25 cellular contexts compared by ENCODE assay signal in the genomic region with DNA sequence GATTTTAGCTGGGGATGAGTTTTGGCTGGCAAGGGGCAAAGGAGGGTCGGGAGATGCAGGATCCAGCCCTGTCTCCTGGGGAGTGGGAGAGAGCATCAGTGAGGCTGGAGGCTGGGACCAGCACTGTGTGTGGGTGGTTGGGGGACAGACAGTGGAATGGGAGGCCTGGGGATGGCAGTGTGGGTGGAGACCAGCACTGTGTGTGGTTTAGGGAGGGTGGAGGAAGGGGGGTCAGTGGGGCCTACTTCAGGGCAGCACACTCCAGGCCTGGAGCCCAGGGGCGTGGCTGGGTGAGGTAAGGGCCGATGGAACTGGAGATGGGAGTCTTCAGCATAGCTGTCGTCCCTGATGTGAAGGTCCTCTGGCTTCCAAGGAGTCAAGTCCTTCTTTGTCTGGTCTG. TPM values are rescaled to one million over a fixed set of nuclear protein-coding genes. Genes with fewer than 3 reads are reported as not detected.
DNase-seq lines count a peak whose midpoint lies in the region; ATAC-seq, FAIRE-seq and TF ChIP-seq lines count a peak whose summit lies in the region.
"Had no signal": no experiment of that assay in that cellular context is flagged by ENCODE, and none has a peak within 500 bp of the region (broad histone marks: within the 10 kb centered on the region; RNA-seq: fewer than 3 reads in every experiment).

No MANE protein-coding gene starts in this region.

- H4K91ac ChIP-seq in H1 (replicated peaks; ENCODE audit: insufficient read length, low read length) = no peak overlapping the region

- no peak for TF ChIP-seq POLR2A in H1 (IDR thresholded peaks at IDR 0.05; ENCODE audit: control extremely low read depth in 1 of 2, low read depth in 2 of 2, low read length in 2 of 2)

- ATAC-seq in Right ventricle myocardium superior (ENCODE audit: poor library complexity) (peak; percentile 49), left lung (peak; percentile 70), aorta (ENCODE audit: low FRiP score) (peak; percentile 28), HG03039 (IDR thresholded peaks at IDR 0.05; ENCODE audit: unreplicated experiment) (no peak)
- ATAC-seq: A549 had no signal

- peak; percentile 67 for DNase-seq in Right ventricle myocardium superior
- DNase-seq in cardiac septum (ENCODE audit: low spot score) = no peak
- DNase-seq in H1 (ENCODE audit: low read depth in 1 of 2, low spot score in 2 of 2) = no peak
- no peak for DNase-seq in left lung
- DNase-seq in aorta = peak in 1 of 2 donors; percentile 69
- DNase-seq in RKO (ENCODE audit: low spot score) = no peak
- DNase-seq in activated gamma-delta T cell treated with Interleukin-2 at 50 U/mL for 16 hours = no peak
- DNase-seq: activated B cell treated with CpG ODN at 0.5 μM for 24 hours; activated CD4-positive, alpha-beta memory T cell treated with anti-CD3 and anti-CD28 coated beads, Interleukin-2, amount 10 ng/mL, durations not matched to agents 7 days and 5 days; activated naive CD4-positive, alpha-beta T cell treated with anti-CD3 and anti-CD28 coated beads for 36 hours; activated T-cell treated with anti-CD3 and anti-CD28 coated beads for 4 hours; amygdala; Calu3; erythroblast; NCI-H1694; NCI-H2227 treated with DMSO at 0.1 percent for 48 hours; stimulated activated CD4-positive, alpha-beta T cell treated with anti-CD3 and anti-CD28 coated beads, Interleukin-12 subunit alpha, Interleukin-12 subunit beta, amount 100 ng/mL, for 4 hours had no signal

- H3K9ac ChIP-seq in H1 (replicated peaks in 1 of 4; ENCODE audit: extremely low read depth in 1 of 4, low read depth in 3 of 4, low read length in 3 of 4) = no peak overlapping the region
- H3K9ac ChIP-seq: BLaER1 had no signal

- no peak for TF ChIP-seq CTCF in H1 (IDR thresholded peaks at IDR 0.05; ENCODE audit: control extremely low read depth in 1 of 3, insufficient read depth in 1 of 3, low read depth in 1 of 3, low read length in 3 of 3)
- no peak for TF ChIP-seq CTCF in left lung (IDR thresholded peaks at IDR 0.05)

- H3K79me1 ChIP-seq in H1 (ENCODE audit: low read depth, low read length) = no peaks in the 10 kb centered on the region

- no peak overlapping the region for H3K4me3 ChIP-seq in H1 (ENCODE audit: extremely low read depth in 1 of 4, insufficient read depth in 2 of 4, low read depth in 3 of 4, low read length in 4 of 4)
- H3K4me3 ChIP-seq in left lung = no peak overlapping the region
- no peak overlapping the region for H3K4me3 ChIP-seq in aorta (ENCODE audit: low read length in 2 of 2)
- H3K4me3 ChIP-seq: A549, BLaER1, suprapubic skin had no signal

- H2BK5ac ChIP-seq in H1 (ENCODE audit: low read depth, low read length) = no peak overlapping the region

- no peak overlapping the region for H2AK5ac ChIP-seq in H1 (ENCODE audit: low read depth, low read length)

- no peak overlapping the region for H3K4me2 ChIP-seq in H1 (ENCODE audit: insufficient read depth in 1 of 2, low read depth in 2 of 2, low read length in 2 of 2)
- H3K4me2 ChIP-seq: A549, BLaER1 had no signal

- no peak overlapping the region for H3K56ac ChIP-seq in H1 (replicated peaks; ENCODE audit: insufficient read length, low read depth, low read length)

- CTCF ChIA-PET in H1 (lab: Charles Lee; ENCODE audit: partially characterized antibody) = interaction anchor here (0.6 to 47.4 kb wide), 5 partner anchors 8 to 180 kb away, joined by 3 to 1738 read pairs (median 3); a partner anchor contains a TSS

- no peak overlapping the region for H3K23ac ChIP-seq in H1 (ENCODE audit: insufficient read length)

- H2BK20ac ChIP-seq in H1 (ENCODE audit: low read length) = peak overlapping the region; percentile 86; the same call in 1 of the 2 replicates

- H3K79me2 ChIP-seq in H1 (ENCODE audit: control insufficient read depth in 1 of 2, insufficient read depth in 2 of 2, low read length in 2 of 2) = no peaks in the 10 kb centered on the region

- H4K8ac ChIP-seq in H1 (ENCODE audit: extremely low read depth, insufficient read depth, low read length) = no peak overlapping the region

- no peak overlapping the region for H2AFZ ChIP-seq in H1 (ENCODE audit: low read length)

- no peak overlapping the region for H3K27ac ChIP-seq in H1 (ENCODE audit: low read depth, low read length)
- H3K27ac ChIP-seq in left lung = no peak overlapping the region
- H3K27ac ChIP-seq in aorta (ENCODE audit: low read depth in 1 of 2, low read length in 2 of 2) = no peak overlapping the region
- H3K27ac ChIP-seq: A549, BLaER1, suprapubic skin had no signal

- FAIRE-seq in H1 (lab: Jason Lieb, UNC) = no peak
- FAIRE-seq: A549 had no signal

- H2BK15ac ChIP-seq in H1 (ENCODE audit: low read length) = 0 out of 2 replicates have a peak overlapping the region, but pooled peaks have one; percentile 72

- no peak overlapping the region for H2BK120ac ChIP-seq in H1 (replicated peaks; ENCODE audit: low read depth, low read length)

- H3K4me1 ChIP-seq in H1 (replicated peaks in 1 of 4; ENCODE audit: control insufficient read depth in 3 of 4, insufficient read depth in 4 of 4, low read length in 3 of 4) (peaks cover 0 to 15% (median 11%) of the 10 kb centered on the region in 4 experiments), left lung (no peaks in the 10 kb centered on the region), aorta (ENCODE audit: control insufficient read depth in 1 of 2, insufficient read depth in 2 of 2, low read length in 2 of 2) (no peaks in the 10 kb centered on the region)
- H3K4me1 ChIP-seq: A549, BLaER1, suprapubic skin had no signal

- no peak for TF ChIP-seq EP300 in H1 (IDR thresholded peaks at IDR 0.05; ENCODE audit: borderline replicate concordance in 1 of 2, low read depth in 2 of 2, low read length in 2 of 2)

- H3K14ac ChIP-seq in H1 (ENCODE audit: insufficient read length) = no peak overlapping the region

- no peaks in the 10 kb centered on the region for H3K36me3 ChIP-seq in H1 (ENCODE audit: control insufficient read depth in 2 of 4, insufficient read depth in 4 of 4, low read length in 3 of 4)
- H3K36me3 ChIP-seq in left lung = no peaks in the 10 kb centered on the region
- H3K36me3 ChIP-seq in aorta (ENCODE audit: control insufficient read depth in 1 of 2, insufficient read depth in 2 of 2, low read length in 1 of 2) = no peaks in the 10 kb centered on the region
- H3K36me3 ChIP-seq: BLaER1, suprapubic skin had no signal

- H4K5ac ChIP-seq in H1 (ENCODE audit: insufficient read length, low read depth, low read length) = no peak overlapping the region

- intact Hi-C loops in Right ventricle myocardium superior (cut with DNase I) = loop anchor here (10.0 kb wide), 1 partner anchor 211 kb away; no protein-coding TSS in a partner anchor
- intact Hi-C loops in cardiac septum (cut with DNase I) = no loop called here
- intact Hi-C loops in left lung (cut with DNase I) = no loop called here
- intact Hi-C loops in aorta (cut with DNase I) = loop anchor here in 1 of 2 donors (10.0 kb wide), 1 partner anchor 321 kb away; no protein-coding TSS in a partner anchor

- TF ChIP-seq RAD21 in H1 (IDR thresholded peaks at IDR 0.05 in 1 of 2, conservative IDR thresholded peaks at IDR 0.05 in 1 of 2; ENCODE audit: low read depth in 2 of 2, low read length in 2 of 2) = no peak

- H3K27me3 ChIP-seq in H1 (replicated peaks in 1 of 4; ENCODE audit: control insufficient read depth in 3 of 4, extremely low read depth in 1 of 4, insufficient read depth in 3 of 4, low read length in 3 of 4) (peaks cover 0 to 9% (median 1%) of the 10 kb centered on the region in 4 experiments; a peak in 3 of 7 replicates), left lung (no peaks in the 10 kb centered on the region), aorta (ENCODE audit: control insufficient read depth in 1 of 2, insufficient read depth in 2 of 2, low read length in 1 of 2) (no peaks in the 10 kb centered on the region)
- H3K27me3 ChIP-seq: BLaER1, suprapubic skin had no signal

- H3K9me3 ChIP-seq in H1 (ENCODE audit: insufficient read depth in 2 of 2, low read depth in 1 of 2, low read length in 1 of 2) = no peaks in the 10 kb centered on the region
- no peaks in the 10 kb centered on the region for H3K9me3 ChIP-seq in left lung
- no peaks in the 10 kb centered on the region for H3K9me3 ChIP-seq in aorta (ENCODE audit: control insufficient read depth, low read length)
- H3K9me3 ChIP-seq: A549, BLaER1, suprapubic skin had no signal

- H3K4ac ChIP-seq in H1 (replicated peaks; ENCODE audit: insufficient read length, low read depth, low read length) = no peak overlapping the region

- 82% methylated on average over 4 of the region's 4 CpGs; no CpG with 5 or more reads in 1 of the 2 experiments for WGBS in H1 (ENCODE audit: extremely low coverage in 1 of 2, insufficient coverage in 1 of 2, insufficient read length in 1 of 2, insufficient replicate concordance in 2 of 2, low coverage in 1 of 2, low lambda C conversion rate in 2 of 2, missing lambda C conversion rate in 1 of 2), 2 experiments
- 66 to 71% methylated on average over 4 of the region's 4 CpGs for WGBS in aorta, 2 donors

- no peaks in the 10 kb centered on the region for H4K20me1 ChIP-seq in H1 (replicated peaks in 1 of 2; ENCODE audit: control insufficient read depth in 1 of 2, insufficient read depth in 2 of 2, low read length in 2 of 2)
- H4K20me1 ChIP-seq: BLaER1 had no signal

- POLR2A ChIA-PET in H1 (lab: Charles Lee; ENCODE audit: partially characterized antibody) = interaction anchor here (0.7 kb wide), 1 partner anchor 70 kb away, joined by 3 read pairs; no protein-coding TSS in a partner anchor

- no peaks in the 10 kb centered on the region; the same call in 1 of the 2 replicates for H3K23me2 ChIP-seq in H1 (ENCODE audit: low read depth, low read length)

- H2BK12ac ChIP-seq in H1 (ENCODE audit: low read depth, low read length) = peak overlapping the region; percentile 75; the same call in 1 of the 2 replicates

- H3K18ac ChIP-seq in H1 (ENCODE audit: extremely low read depth, low read length) = no peak overlapping the region

RNA-seq across cellular contexts. Expression of a gene that starts 18.7 kb away (rescaled TPM):
- not detected for total RNA-seq in Right ventricle myocardium superior
- total RNA-seq in cardiac septum = 0.38 TPM
- 2.9 and 3.0 TPM in 2 replicates for total RNA-seq in H1 (2021; fragmentation: NEBNext Ultra II Directional; extraction: Animal tissue kit (Norgen Biotek cat#: 25700))
- 3.4 and 3.8 TPM in 2 replicates for polyA plus RNA-seq in H1 (2011; rRNA removed)
- polyA plus RNA-seq in H1 (2011; cell fraction: cytosol; rRNA removed) = 3.5 TPM
- 8.8 TPM for polyA plus RNA-seq in H1 (2011; cell fraction: nucleus; rRNA removed)
- polyA plus RNA-seq in H1 (2012, experiment 1 of 2) = 3.5 to 5.5 TPM (median 4.0 TPM) in 4 replicates
- polyA plus RNA-seq in H1 (2012, experiment 2 of 2) = 2.8 TPM
- polyA plus RNA-seq in H1 (2013, experiment 1 of 2) = 3.1 TPM
- polyA plus RNA-seq in H1 (2013, experiment 2 of 2) = 3.1 TPM
- polyA minus RNA-seq in H1 (2011; rRNA and poly(A)+ RNA removed) = 1.2 and 2.0 TPM in 2 replicates
- 2.1 TPM for polyA minus RNA-seq in H1 (2011; cell fraction: cytosol; rRNA and poly(A)+ RNA removed)
- 3.5 TPM for polyA minus RNA-seq in H1 (2011; cell fraction: nucleus; rRNA and poly(A)+ RNA removed)
- 1 to 10 TPM; 4.8 to 5.2 TPM for total RNA-seq in left lung
- 10 to 100 TPM in 1 of 2 donors, 1 to 10 TPM in 1; 1.6 to 10.4 TPM for total RNA-seq in aorta
- polyA plus RNA-seq in aorta = 10 to 100 TPM in 1 of 2 donors, 1 to 10 TPM in 1; 3.0 to 12.8 TPM
- total RNA-seq: activated B cell treated with CpG ODN at 0.5 μM for 24 hours; activated CD4-positive, alpha-beta memory T cell treated with anti-CD3 and anti-CD28 coated beads, Interleukin-2, amount 10 ng/mL, durations not matched to agents 7 days and 5 days; activated naive CD4-positive, alpha-beta T cell treated with anti-CD3 and anti-CD28 coated beads for 36 hours; Calu3; SK-MEL-5; suprapubic skin; T-helper 2 cell treated with Interferon-gamma antibody and Interleukin-4, amounts not matched to agents 100 ng/mL and 5 ng/mL, for 36 hours had no signal
- polyA plus RNA-seq: A549, IgD-negative memory B cell had no signal

RNA-seq across cellular contexts. Expression of a gene that starts 27.0 kb away (rescaled TPM):
- total RNA-seq in Right ventricle myocardium superior (not detected), cardiac septum (not detected), left lung (not detected), aorta (not detected)
- total RNA-seq in H1 (2021; fragmentation: NEBNext Ultra II Directional; extraction: Animal tissue kit (Norgen Biotek cat#: 25700)) = not detected in 2 replicates
- polyA plus RNA-seq in H1 (2011; rRNA removed) (not detected in 2 replicates), aorta (not detected)
- not detected for polyA plus RNA-seq in H1 (2011; cell fraction: cytosol; rRNA removed)
- polyA plus RNA-seq in H1 (2011; cell fraction: nucleus; rRNA removed) = not detected
- polyA plus RNA-seq in H1 (2012, experiment 1 of 2) = not detected in 4 replicates
- polyA plus RNA-seq in H1 (2012, experiment 2 of 2) = not detected
- not detected for polyA plus RNA-seq in H1 (2013, experiment 1 of 2)
- polyA plus RNA-seq in H1 (2013, experiment 2 of 2) = not detected
- polyA minus RNA-seq in H1 (2011; rRNA and poly(A)+ RNA removed) = not detected in 2 replicates
- not detected for polyA minus RNA-seq in H1 (2011; cell fraction: cytosol; rRNA and poly(A)+ RNA removed)
- not detected for polyA minus RNA-seq in H1 (2011; cell fraction: nucleus; rRNA and poly(A)+ RNA removed)
- total RNA-seq: activated B cell treated with CpG ODN at 0.5 μM for 24 hours; activated CD4-positive, alpha-beta memory T cell treated with anti-CD3 and anti-CD28 coated beads, Interleukin-2, amount 10 ng/mL, durations not matched to agents 7 days and 5 days; activated naive CD4-positive, alpha-beta T cell treated with anti-CD3 and anti-CD28 coated beads for 36 hours; Calu3; SK-MEL-5; suprapubic skin; T-helper 2 cell treated with Interferon-gamma antibody and Interleukin-4, amounts not matched to agents 100 ng/mL and 5 ng/mL, for 36 hours had no signal
- polyA plus RNA-seq: A549, IgD-negative memory B cell, neural cell had no signal
